In the genomic region with DNA sequence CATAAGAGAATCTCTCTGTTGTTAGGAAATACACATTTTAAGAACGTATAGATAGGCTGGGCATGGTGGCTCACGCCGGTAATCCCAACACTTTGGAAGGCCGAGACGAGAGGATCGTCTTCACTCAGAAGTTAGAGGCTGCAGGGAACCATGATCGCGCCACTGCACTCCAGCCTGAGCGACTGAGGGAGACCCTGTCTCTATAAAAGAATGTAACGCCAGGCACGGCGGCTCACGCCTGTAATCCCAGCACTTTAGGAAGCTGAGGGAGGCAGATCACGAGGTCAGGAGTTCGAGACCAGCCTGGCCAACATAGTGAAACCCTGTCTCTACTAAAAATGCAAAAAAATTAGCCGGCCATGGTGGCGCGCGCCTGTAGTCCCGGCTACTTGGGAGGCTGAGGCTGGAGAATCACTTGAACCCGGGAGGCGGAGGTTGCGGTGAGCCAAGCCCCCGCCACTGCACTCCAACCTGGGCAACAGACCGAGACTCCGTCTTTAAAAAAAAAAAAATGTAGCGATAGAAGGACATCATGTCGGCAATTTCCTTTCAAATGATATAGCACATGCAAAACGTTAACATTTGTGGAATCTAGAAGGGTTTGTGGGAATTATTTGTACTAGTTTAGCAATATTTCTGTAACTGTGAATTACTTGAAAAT, we compare ENCODE assay signal across 8 cellular contexts. TPM values are rescaled to one million over a fixed set of nuclear protein-coding genes. Genes with fewer than 3 reads are reported as not detected.
DNase-seq lines count a peak whose midpoint lies in the region; ATAC-seq, FAIRE-seq and TF ChIP-seq lines count a peak whose summit lies in the region.

No MANE protein-coding gene starts in this region.

- no peaks in the 10 kb centered on the region for H3K27me3 Mint-ChIP-seq in CD4-positive, alpha-beta memory T cell

- intact Hi-C loops in CD4-positive, alpha-beta memory T cell (cut with micrococcal nuclease) = loop anchor here (10.0 kb wide), 1 partner anchor 1072 kb away; a partner anchor contains a TSS
- intact Hi-C loops in PC-3 (cut with micrococcal nuclease) (loop anchor here (5.0 kb wide), 1 partner anchor 1506 kb away; a partner anchor contains a TSS), endothelial cell of umbilical vein (cut with micrococcal nuclease) (loop anchor here (2.0 to 10.0 kb wide), 2 partner anchors 1072 to 1506 kb away; a partner anchor contains a TSS), posterior vena cava (cut with DNase I) (loop anchor here in 1 of 2 donors (10.0 kb wide), 1 partner anchor 68 kb away; a partner anchor contains a TSS)

- CTCF ChIA-PET in CD4-positive, alpha-beta memory T cell (lab: Charles Lee; ENCODE audit: partially characterized antibody) = interaction anchor here (1.4 kb wide), 1 partner anchor 49 kb away, joined by 3 read pairs; a partner anchor contains a TSS
- CTCF ChIA-PET in PC-3 (lab: Charles Lee) = interaction anchor here (0.6 kb wide), 1 partner anchor 68 kb away, joined by 3 read pairs; a partner anchor contains a TSS
- CTCF ChIA-PET in endothelial cell of umbilical vein (lab: Charles Lee) = interaction anchor here (1.0 to 1.2 kb wide), 2 partner anchors 48 to 49 kb away, joined by 4 to 7 read pairs; a partner anchor contains a TSS

- peaks cover 22 to 46% of the 10 kb centered on the region in 2 donors for H3K36me3 Mint-ChIP-seq in CD4-positive, alpha-beta memory T cell

- no CpG with 5 or more reads among the region's 29 CpGs for WGBS in neuronal stem cell (ENCODE audit: extremely low coverage in 2 of 2, insufficient read length in 2 of 2, insufficient replicate concordance in 1 of 2), 2 donors

- H3K79me2 ChIP-seq in PC-3 (ENCODE audit: low read length) = peaks cover 48% of the 10 kb centered on the region
- peaks cover 28% of the 10 kb centered on the region for H3K79me2 ChIP-seq in endothelial cell of umbilical vein (ENCODE audit: control insufficient read depth, insufficient read depth, low read length)

- peaks cover 27% of the 10 kb centered on the region for H3K36me3 ChIP-seq in CD4-positive, alpha-beta memory T cell (ENCODE audit: insufficient read depth, low read length)
- H3K36me3 ChIP-seq in PC-3 (ENCODE audit: low read depth, low read length) (peaks cover 37% of the 10 kb centered on the region), endothelial cell of umbilical vein (ENCODE audit: control insufficient read depth in 2 of 2, extremely low read depth in 1 of 2, insufficient read depth in 2 of 2, low read length in 2 of 2) (peaks cover 3 to 9% of the 10 kb centered on the region in 2 experiments), neuronal stem cell (replicated peaks in 1 of 2; ENCODE audit: control insufficient read depth in 2 of 2, insufficient read depth in 2 of 2, low read length in 2 of 2) (peaks cover 17 to 36% of the 10 kb centered on the region in 2 donors)

- H3K4me2 ChIP-seq in PC-3 (ENCODE audit: low read length) (peak overlapping the region; percentile 89), endothelial cell of umbilical vein (ENCODE audit: insufficient read depth, low read length) (peak overlapping the region; percentile 81), neuronal stem cell (ENCODE audit: insufficient read depth, low read length, poor library complexity, severe bottlenecking) (peak overlapping the region; percentile 40)

- FAIRE-seq in endothelial cell of umbilical vein (lab: Jason Lieb, UNC) = no peak

- peak overlapping the region; percentile 85 for H2AFZ ChIP-seq in PC-3 (ENCODE audit: low read length)
- peak overlapping the region; percentile 69 for H2AFZ ChIP-seq in endothelial cell of umbilical vein (ENCODE audit: low read depth, low read length)
- peak overlapping the region; percentile 71 for H2AFZ ChIP-seq in neuronal stem cell (ENCODE audit: low read length)

- peaks cover 31 to 69% (median 42%) of the 10 kb centered on the region in 4 donors for H3K4me1 Mint-ChIP-seq in CD4-positive, alpha-beta memory T cell

- no peak overlapping the region for H4K91ac ChIP-seq in neuronal stem cell (ENCODE audit: low read depth, low read length, poor library complexity)

- no peak overlapping the region for H2BK120ac ChIP-seq in neuronal stem cell (ENCODE audit: low read depth, low read length)

- H3K18ac ChIP-seq in neuronal stem cell (ENCODE audit: low read length) = no peak overlapping the region

- H3K79me1 ChIP-seq in neuronal stem cell (ENCODE audit: low read depth, low read length) = no peaks in the 10 kb centered on the region

- H3K9ac ChIP-seq in PC-3 (ENCODE audit: low read length) (peak overlapping the region; percentile 99), endothelial cell of umbilical vein (replicated peaks; ENCODE audit: extremely low read depth, insufficient read depth, low read length) (peak overlapping the region; percentile 94), neuronal stem cell (ENCODE audit: low read depth, low read length, poor library complexity) (peak overlapping the region; percentile 47)

- H3K4me1 ChIP-seq in CD4-positive, alpha-beta memory T cell (ENCODE audit: insufficient read depth, low read length) = peaks cover 49% of the 10 kb centered on the region
- H3K4me1 ChIP-seq in PC-3 (ENCODE audit: insufficient read depth, low read length) = peaks cover 53% of the 10 kb centered on the region
- peaks cover 15% of the 10 kb centered on the region for H3K4me1 ChIP-seq in endothelial cell of umbilical vein (ENCODE audit: control insufficient read depth, extremely low read depth, insufficient read depth, low read length)
- H3K4me1 ChIP-seq in neuronal stem cell (ENCODE audit: control insufficient read depth in 2 of 2, insufficient read depth in 1 of 2, low read depth in 1 of 2, low read length in 2 of 2) = peaks cover 6 to 9% of the 10 kb centered on the region in 2 donors

- peak overlapping the region; percentile 89 to 99 (median 97) for H3K27ac Mint-ChIP-seq in CD4-positive, alpha-beta memory T cell

- BruUV-seq in PC-3 (replicated peaks; lab: Mats Ljungman, UMichigan) (TSS peak; percentile 89), endothelial cell of umbilical vein (replicated peaks; lab: Mats Ljungman, UMichigan) (TSS peak; percentile 84)

- H3K27ac ChIP-seq in CD4-positive, alpha-beta memory T cell (ENCODE audit: low read depth, low read length) = peak overlapping the region; percentile 90
- H3K27ac ChIP-seq in PC-3 (ENCODE audit: low read length) = peak overlapping the region; percentile 64
- peak overlapping the region; percentile 78 for H3K27ac ChIP-seq in endothelial cell of umbilical vein (ENCODE audit: insufficient read depth, low read depth, low read length)
- no peak overlapping the region for H3K27ac ChIP-seq in neuronal stem cell (replicated peaks; ENCODE audit: low read length)

- TF ChIP-seq CTCF in PC-3 (conservative IDR thresholded peaks at IDR 0.05; ENCODE audit: low read depth, low read length) (no peak), endothelial cell of umbilical vein (IDR thresholded peaks at IDR 0.05; ENCODE audit: extremely low read depth in 1 of 2, insufficient read depth in 1 of 2, low read depth in 1 of 2, low read length in 2 of 2) (no peak)

- dilution Hi-C loops in endothelial cell of umbilical vein (cut with MboI; ENCODE audit: extremely low pct_ligation_motif_present, low sequenced_read_pairs) = no loop called here

- peak overlapping the region; percentile 75 to 79 for H3K4me3 ChIP-seq in CD4-positive, alpha-beta memory T cell (ENCODE audit: low read length in 2 of 2)
- H3K4me3 ChIP-seq in PC-3 (ENCODE audit: low read length) (peak overlapping the region; percentile 82), endothelial cell of umbilical vein (replicated peaks in 1 of 3; ENCODE audit: insufficient read depth in 1 of 3, low read depth in 1 of 3, low read length in 3 of 3) (peak overlapping the region; percentile 64 to 92 (median 77)), neuronal stem cell (ENCODE audit: low read length in 2 of 2) (peak overlapping the region; percentile 82 to 98)

- no peak overlapping the region for H2BK5ac ChIP-seq in neuronal stem cell (ENCODE audit: low read length)

- H3F3A ChIP-seq in PC-3 (ENCODE audit: low read length, unreplicated experiment) = peaks cover 18% of the 10 kb centered on the region

- no peak overlapping the region for H3K23ac ChIP-seq in neuronal stem cell (ENCODE audit: low read depth, low read length, poor library complexity)

- no peak overlapping the region for H3K14ac ChIP-seq in neuronal stem cell (ENCODE audit: low read length)

- H4K20me1 ChIP-seq in PC-3 (ENCODE audit: low read length) = peaks cover 38% of the 10 kb centered on the region
- H4K20me1 ChIP-seq in endothelial cell of umbilical vein (replicated peaks; ENCODE audit: control insufficient read depth, extremely low read depth, insufficient read depth, low read length) = peaks cover 4% of the 10 kb centered on the region

- H3K27me3 ChIP-seq in CD4-positive, alpha-beta memory T cell (ENCODE audit: insufficient read depth, low read length) = no peaks in the 10 kb centered on the region
- H3K27me3 ChIP-seq in PC-3 (ENCODE audit: low read length) = no peaks in the 10 kb centered on the region
- H3K27me3 ChIP-seq in endothelial cell of umbilical vein (ENCODE audit: control insufficient read depth in 2 of 2, insufficient read depth in 2 of 2, low read length in 2 of 2) = no peaks in the 10 kb centered on the region
- H3K27me3 ChIP-seq in neuronal stem cell (ENCODE audit: control insufficient read depth in 3 of 3, insufficient read depth in 3 of 3, low read depth in 1 of 3, low read length in 3 of 3) = no peaks in the 10 kb centered on the region

- H2AK5ac ChIP-seq in neuronal stem cell (ENCODE audit: low read depth, low read length) = no peak overlapping the region

- POLR2A ChIA-PET in CD4-positive, alpha-beta memory T cell (lab: Charles Lee; ENCODE audit: partially characterized antibody) = interaction anchor here (0.7 to 2.0 kb wide), 13 partner anchors 9 to 1506 kb away, joined by 3 to 35 read pairs (median 7); a partner anchor contains a TSS
- POLR2A ChIA-PET in PC-3 (lab: Charles Lee; ENCODE audit: unreplicated experiment) (interaction anchor here (0.7 kb wide), 1 partner anchor 14 kb away, joined by 4 read pairs; no protein-coding TSS in a partner anchor), endothelial cell of umbilical vein (lab: Charles Lee) (interaction anchor here (0.5 to 1.9 kb wide), 5 partner anchors 21 to 1041 kb away, joined by 3 to 19 read pairs (median 8); a partner anchor contains a TSS)

- no peak for DNase-seq in CD4-positive, alpha-beta memory T cell
- no peak for DNase-seq in PC-3
- no peak for DNase-seq in endothelial cell of umbilical vein (ENCODE audit: low read depth, low spot score)
- no peak for DNase-seq in neuronal stem cell (ENCODE audit: low spot score)
- DNase-seq in NCI-H2227 treated with DMSO at 0.1 percent for 48 hours (lab: John Stamatoyannopoulos, UW) = no peak
- DNase-seq in posterior vena cava (ENCODE audit: low spot score) = no peak
- no peak for DNase-seq in AG08396 (ENCODE audit: low spot score)

- no peaks in the 10 kb centered on the region for H3K9me2 ChIP-seq in PC-3 (replicated peaks; ENCODE audit: low read length)

- peak overlapping the region; percentile 88 to 99 (median 94) for H3K4me3 Mint-ChIP-seq in CD4-positive, alpha-beta memory T cell

- H3K4ac ChIP-seq in neuronal stem cell (ENCODE audit: low read length) = no peak overlapping the region

- no peaks in the 10 kb centered on the region for H3K9me3 ChIP-seq in CD4-positive, alpha-beta memory T cell (ENCODE audit: control insufficient read depth in 1 of 2, low read length in 2 of 2)
- H3K9me3 ChIP-seq in PC-3 (ENCODE audit: low read length) (no peaks in the 10 kb centered on the region), endothelial cell of umbilical vein (replicated peaks; ENCODE audit: control insufficient read depth, insufficient read depth, low read length) (no peaks in the 10 kb centered on the region), neuronal stem cell (replicated peaks in 1 of 2; ENCODE audit: control insufficient read depth in 2 of 2, insufficient read depth in 1 of 2, low read depth in 1 of 2, low read length in 2 of 2) (no peaks in the 10 kb centered on the region)

- no peak overlapping the region for H2BK15ac ChIP-seq in neuronal stem cell (ENCODE audit: low read length)

- no peak overlapping the region for H4K8ac ChIP-seq in neuronal stem cell (ENCODE audit: low read depth, low read length)

- no peaks in the 10 kb centered on the region for H3K9me1 ChIP-seq in endothelial cell of umbilical vein (replicated peaks; ENCODE audit: control insufficient read depth, extremely low read depth, insufficient read depth, low read length)

- no peak for ATAC-seq in PC-3
- no peak for ATAC-seq in activated CD4-positive, CD25-positive, alpha-beta regulatory T cell treated with anti-CD3 and anti-CD28 coated beads, Interleukin-2, amount 50 U/mL, for 24 hours

- peaks cover 0 to 4% (median 0%) of the 10 kb centered on the region in 8 donors for H3K9me3 Mint-ChIP-seq in CD4-positive, alpha-beta memory T cell

- TF ChIP-seq POLR2A in endothelial cell of umbilical vein (IDR thresholded peaks at IDR 0.05; ENCODE audit: low read depth, low read length) = no peak

- H2BK12ac ChIP-seq in neuronal stem cell (ENCODE audit: low read length) = no peak overlapping the region

RNA-seq across cellular contexts. Expression of a gene that starts 0.7 kb away (rescaled TPM):
- total RNA-seq in CD4-positive, alpha-beta memory T cell = 1,000 to 10,000 TPM; 2,669 to 2,785 TPM
- polyA plus RNA-seq in CD4-positive, alpha-beta memory T cell = 1,000 to 10,000 TPM; 1,004 to 1,669 TPM
- total RNA-seq in PC-3 (2014; rRNA removed) = 543 and 624 TPM in 2 replicates
- 1,947 and 2,051 TPM in 2 replicates for total RNA-seq in endothelial cell of umbilical vein
- polyA plus RNA-seq in endothelial cell of umbilical vein = 243 and 961 TPM in 2 replicates
- polyA plus RNA-seq in endothelial cell of umbilical vein (2011; cell fraction: cytosol; rRNA removed) = 531 and 607 TPM in 2 replicates
- polyA plus RNA-seq in endothelial cell of umbilical vein (2011; cell fraction: nucleus; rRNA removed) = 160 and 210 TPM in 2 replicates
- polyA plus RNA-seq in endothelial cell of umbilical vein (2012) = 1,317 and 1,534 TPM in 2 replicates
- 615 and 691 TPM in 2 replicates for polyA minus RNA-seq in endothelial cell of umbilical vein
- 1,317 TPM for polyA minus RNA-seq in endothelial cell of umbilical vein (2011; cell fraction: cytosol; rRNA and poly(A)+ RNA removed)
- polyA minus RNA-seq in endothelial cell of umbilical vein (2011; cell fraction: nucleus; rRNA and poly(A)+ RNA removed) = 93.8 and 96.2 TPM in 2 replicates
- 1,555 TPM for polyA plus RNA-seq in neuronal stem cell (2013, experiment 1 of 2)
- 1,586 TPM for polyA plus RNA-seq in neuronal stem cell (2013, experiment 2 of 2)
- total RNA-seq in posterior vena cava = 1,000 to 10,000 TPM; 1,096 to 1,308 TPM

RNA-seq across cellular contexts. Expression of a gene that starts 20.5 kb away (rescaled TPM):
- total RNA-seq in CD4-positive, alpha-beta memory T cell = 10 to 100 TPM; 14.0 to 16.6 TPM
- polyA plus RNA-seq in CD4-positive, alpha-beta memory T cell = 1 to 10 TPM; 2.3 to 2.9 TPM
- total RNA-seq in PC-3 (2014; rRNA removed) = 3.5 and 6.0 TPM in 2 replicates
- total RNA-seq in endothelial cell of umbilical vein = 4.4 and 7.2 TPM in 2 replicates
- polyA plus RNA-seq in endothelial cell of umbilical vein = 2.3 and 2.4 TPM in 2 replicates
- 2.3 and 2.4 TPM in 2 replicates for polyA plus RNA-seq in endothelial cell of umbilical vein (2011; cell fraction: cytosol; rRNA removed)
- polyA plus RNA-seq in endothelial cell of umbilical vein (2011; cell fraction: nucleus; rRNA removed) = 4.1 and 5.3 TPM in 2 replicates
- polyA plus RNA-seq in endothelial cell of umbilical vein (2012) = 1.5 and 1.9 TPM in 2 replicates
- polyA minus RNA-seq in endothelial cell of umbilical vein = 6.9 and 7.3 TPM in 2 replicates
- 1.9 TPM for polyA minus RNA-seq in endothelial cell of umbilical vein (2011; cell fraction: cytosol; rRNA and poly(A)+ RNA removed)
- 5.0 and 8.6 TPM in 2 replicates for polyA minus RNA-seq in endothelial cell of umbilical vein (2011; cell fraction: nucleus; rRNA and poly(A)+ RNA removed)
- 5.0 TPM for polyA plus RNA-seq in neuronal stem cell (2013, experiment 1 of 2)
- 5.1 TPM for polyA plus RNA-seq in neuronal stem cell (2013, experiment 2 of 2)
- 1 to 10 TPM; 4.7 to 5.5 TPM for total RNA-seq in posterior vena cava

RNA-seq across cellular contexts. Expression of a gene that starts 49.4 kb away (rescaled TPM):
- 1 to 10 TPM; 3.7 to 3.8 TPM for total RNA-seq in CD4-positive, alpha-beta memory T cell
- polyA plus RNA-seq in CD4-positive, alpha-beta memory T cell = 1 to 10 TPM; 1.2 to 3.4 TPM
- total RNA-seq in PC-3 (2014; rRNA removed) (1.8 and 2.5 TPM in 2 replicates), endothelial cell of umbilical vein (3.6 and 4.0 TPM in 2 replicates), posterior vena cava (1 to 10 TPM; 3.6 to 3.7 TPM)
- polyA plus RNA-seq in endothelial cell of umbilical vein = 0.78 and 1.9 TPM in 2 replicates
- polyA plus RNA-seq in endothelial cell of umbilical vein (2011; cell fraction: cytosol; rRNA removed) = 2.0 and 2.2 TPM in 2 replicates
- 2.1 and 3.0 TPM in 2 replicates for polyA plus RNA-seq in endothelial cell of umbilical vein (2011; cell fraction: nucleus; rRNA removed)
- polyA plus RNA-seq in endothelial cell of umbilical vein (2012) = 0.80 and 1.6 TPM in 2 replicates
- polyA minus RNA-seq in endothelial cell of umbilical vein = 2.1 and 3.1 TPM in 2 replicates
- polyA minus RNA-seq in endothelial cell of umbilical vein (2011; cell fraction: cytosol; rRNA and poly(A)+ RNA removed) = not detected
- polyA minus RNA-seq in endothelial cell of umbilical vein (2011; cell fraction: nucleus; rRNA and poly(A)+ RNA removed) = 2.4 and 3.3 TPM in 2 replicates
- 12.8 TPM for polyA plus RNA-seq in neuronal stem cell (2013, experiment 1 of 2)
- 12.4 TPM for polyA plus RNA-seq in neuronal stem cell (2013, experiment 2 of 2)

Comparison
In these comparisons a context has a peak if more than half of its experiments do, and no peak if none do; other contexts are left out.
1. H3K9ac ChIP-seq: peak in every context shown above with its lines; median percentile 99 in PC-3; 94 in endothelial cell of umbilical vein; 47 in neuronal stem cell.